In genomic region chr21:27388835-27389234, GRCh38 we compare ENCODE assay signal across 27 cellular contexts.
DNase-seq lines count a peak whose midpoint lies in the region; ATAC-seq, FAIRE-seq and TF ChIP-seq lines count a peak whose summit lies in the region.
"Had no signal": no experiment of that assay in that cellular context is flagged by ENCODE, and none has a peak within 500 bp of the region (broad histone marks: within the 10 kb centered on the region; RNA-seq: fewer than 3 reads in every experiment).

No MANE protein-coding gene starts in this region.

- ATAC-seq in Right ventricle myocardium inferior (no peak), HG03039 (IDR thresholded peaks at IDR 0.05; ENCODE audit: unreplicated experiment) (no peak), HG02970 (IDR thresholded peaks at IDR 0.05; ENCODE audit: low FRiP score, unreplicated experiment) (no peak)
- ATAC-seq: CD8-positive, alpha-beta T cell; GM23338; T-cell had no signal

- no peak for FAIRE-seq in endothelial cell of umbilical vein (lab: Jason Lieb, UNC)
- FAIRE-seq in RCC 7860 (lab: Jason Lieb, UNC): no peak
- FAIRE-seq: GM18507 had no signal

- H3K9me1 ChIP-seq in endothelial cell of umbilical vein (replicated peaks; ENCODE audit: control insufficient read depth, extremely low read depth, insufficient read depth, low read length): no peaks in the 10 kb centered on the region

- H3K79me2 ChIP-seq in endothelial cell of umbilical vein (ENCODE audit: control insufficient read depth, insufficient read depth, low read length): no peaks in the 10 kb centered on the region

- H3K9me3 ChIP-seq in left ventricle myocardium inferior (replicated peaks): peaks cover 13% of the 10 kb centered on the region
- no peaks in the 10 kb centered on the region for H3K9me3 ChIP-seq in endothelial cell of umbilical vein (replicated peaks; ENCODE audit: control insufficient read depth, insufficient read depth, low read length)
- H3K9me3 ChIP-seq: HAP-1, Peyer's patch had no signal

- intact Hi-C loops in left ventricle myocardium inferior (cut with micrococcal nuclease) (no loop called here), Right ventricle myocardium inferior (cut with DNase I) (no loop called here), endothelial cell of umbilical vein (cut with micrococcal nuclease) (no loop called here)

- H3K9ac ChIP-seq in endothelial cell of umbilical vein (replicated peaks; ENCODE audit: extremely low read depth, insufficient read depth, low read length): no peak overlapping the region

- no peak overlapping the region for H3K4me3 ChIP-seq in left ventricle myocardium inferior
- no peak overlapping the region for H3K4me3 ChIP-seq in endothelial cell of umbilical vein (replicated peaks in 1 of 3; ENCODE audit: insufficient read depth in 1 of 3, low read depth in 1 of 3, low read length in 3 of 3)
- H3K4me3 ChIP-seq: GM23338, HAP-1, Peyer's patch had no signal

- H3K4me2 ChIP-seq in endothelial cell of umbilical vein (ENCODE audit: insufficient read depth, low read length): no peak overlapping the region
- H3K4me2 ChIP-seq: GM23338 had no signal

- H2AFZ ChIP-seq in endothelial cell of umbilical vein (ENCODE audit: low read depth, low read length): no peak overlapping the region
- H2AFZ ChIP-seq: GM23338 had no signal

- no peaks in the 10 kb centered on the region for H3K36me3 ChIP-seq in left ventricle myocardium inferior
- no peaks in the 10 kb centered on the region for H3K36me3 ChIP-seq in endothelial cell of umbilical vein (ENCODE audit: control insufficient read depth in 2 of 2, extremely low read depth in 1 of 2, insufficient read depth in 2 of 2, low read length in 2 of 2)
- H3K36me3 ChIP-seq: HAP-1, Peyer's patch had no signal

- H3K27ac ChIP-seq in left ventricle myocardium inferior (replicated peaks): peak overlapping the region; percentile 45
- H3K27ac ChIP-seq in endothelial cell of umbilical vein (ENCODE audit: insufficient read depth, low read depth, low read length): no peak overlapping the region
- H3K27ac ChIP-seq: 22Rv1, C4-2B, Peyer's patch had no signal

- H4K20me1 ChIP-seq in endothelial cell of umbilical vein (replicated peaks; ENCODE audit: control insufficient read depth, extremely low read depth, insufficient read depth, low read length): no peaks in the 10 kb centered on the region

- CTCF ChIA-PET in endothelial cell of umbilical vein (lab: Charles Lee): interaction anchor here (0.9 kb wide), 1 partner anchor 20 kb away, joined by 3 read pairs; no protein-coding TSS in a partner anchor

- no TSS peak for BruUV-seq in endothelial cell of umbilical vein (replicated peaks; lab: Mats Ljungman, UMichigan)

- dilution Hi-C loops in endothelial cell of umbilical vein (cut with MboI; ENCODE audit: extremely low pct_ligation_motif_present, low sequenced_read_pairs): no loop called here

- TF ChIP-seq CTCF in left ventricle myocardium inferior (IDR thresholded peaks at IDR 0.05; ENCODE audit: borderline replicate concordance) (no peak), endothelial cell of umbilical vein (IDR thresholded peaks at IDR 0.05; ENCODE audit: extremely low read depth in 1 of 2, insufficient read depth in 1 of 2, low read depth in 1 of 2, low read length in 2 of 2) (no peak)

- peaks cover 6% of the 10 kb centered on the region for H3K4me1 ChIP-seq in left ventricle myocardium inferior
- H3K4me1 ChIP-seq in endothelial cell of umbilical vein (ENCODE audit: control insufficient read depth, extremely low read depth, insufficient read depth, low read length): no peaks in the 10 kb centered on the region
- H3K4me1 ChIP-seq: HAP-1, Peyer's patch had no signal

- POLR2A ChIA-PET in endothelial cell of umbilical vein (lab: Charles Lee): no interaction called here

- DNase-seq in DMS53 (lab: John Stamatoyannopoulos, UW) (peak; percentile 16), DMS53 treated with DMSO at 0.1 percent for 48 hours (lab: John Stamatoyannopoulos, UW; ENCODE audit: unreplicated experiment) (no peak), left ventricle myocardium inferior (no peak), Right ventricle myocardium inferior (ENCODE audit: missing footprints) (no peak), endothelial cell of umbilical vein (ENCODE audit: low read depth, low spot score) (peak; percentile 17), RCC 7860 (ENCODE audit: low spot score) (no peak)
- DNase-seq: CD8-positive, alpha-beta T cell; DMS 273 treated with DMSO at 0.1 percent for 48 hours; DND-41; HFFc6; NCI-H1092; NCI-H1436 treated with DMSO at 0.1 percent for 48 hours; NCI-H187 treated with DMSO at 0.1 percent for 48 hours; NCI-H2171 treated with DMSO at 0.1 percent for 48 hours; NCI-H345; NCI-H510A treated with DMSO at 0.1 percent for 48 hours; NCI-H774; Peyer's patch; SHP77; T-cell had no signal

- H3K27me3 ChIP-seq in left ventricle myocardium inferior (ENCODE audit: low read depth) (no peaks in the 10 kb centered on the region), endothelial cell of umbilical vein (ENCODE audit: control insufficient read depth in 2 of 2, insufficient read depth in 2 of 2, low read length in 2 of 2) (no peaks in the 10 kb centered on the region)
- H3K27me3 ChIP-seq: Peyer's patch had no signal

- no peak for TF ChIP-seq POLR2A in endothelial cell of umbilical vein (IDR thresholded peaks at IDR 0.05; ENCODE audit: low read depth, low read length)

TF ChIP-seq in endothelial cell of umbilical vein, 7 proteins besides CTCF, POLR2A, EP300 and RAD21:
- no peak for TF ChIP-seq FOS (IDR thresholded peaks at IDR 0.05; ENCODE audit: borderline replicate concordance, insufficient read depth, low read length)
- TF ChIP-seq MYC (IDR thresholded peaks at IDR 0.05; ENCODE audit: low read depth, low read length): no peak
- TF ChIP-seq EZH2 (IDR thresholded peaks at IDR 0.05; ENCODE audit: borderline replicate concordance, low read depth, low read length, severe bottlenecking): no peak
- no peak for TF ChIP-seq POLR2AphosphoS5 (IDR thresholded peaks at IDR 0.05; ENCODE audit: insufficient read depth, low read depth, low read length)
- no peak for TF ChIP-seq GATA2 (IDR thresholded peaks at IDR 0.05; ENCODE audit: insufficient read depth, insufficient read length, low read depth, low read length)
- no peak for TF ChIP-seq JUN (IDR thresholded peaks at IDR 0.05; ENCODE audit: borderline replicate concordance, insufficient read depth, insufficient read length, low read depth)
- TF ChIP-seq, protein P1, sequence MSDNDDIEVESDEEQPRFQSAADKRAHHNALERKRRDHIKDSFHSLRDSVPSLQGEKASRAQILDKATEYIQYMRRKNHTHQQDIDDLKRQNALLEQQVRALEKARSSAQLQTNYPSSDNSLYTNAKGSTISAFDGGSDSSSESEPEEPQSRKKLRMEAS (IDR thresholded peaks at IDR 0.05; ENCODE audit: insufficient read depth, insufficient read length): no peak
TF ChIP-seq in endothelial cell of umbilical vein: peak in this region for 0.

Comparison
In these comparisons a context has a peak if more than half of its experiments do, and no peak if none do; other contexts are left out.
1. DNase-seq: peak in DMS53 (single experiment) and endothelial cell of umbilical vein (single experiment); none in DMS53 treated with DMSO at 0.1 percent for 48 hours (single experiment), left ventricle myocardium inferior (single experiment), Right ventricle myocardium inferior (single experiment) and RCC 7860 (single experiment).